ENCODE assay signal across 9 cellular contexts in the genomic region with DNA sequence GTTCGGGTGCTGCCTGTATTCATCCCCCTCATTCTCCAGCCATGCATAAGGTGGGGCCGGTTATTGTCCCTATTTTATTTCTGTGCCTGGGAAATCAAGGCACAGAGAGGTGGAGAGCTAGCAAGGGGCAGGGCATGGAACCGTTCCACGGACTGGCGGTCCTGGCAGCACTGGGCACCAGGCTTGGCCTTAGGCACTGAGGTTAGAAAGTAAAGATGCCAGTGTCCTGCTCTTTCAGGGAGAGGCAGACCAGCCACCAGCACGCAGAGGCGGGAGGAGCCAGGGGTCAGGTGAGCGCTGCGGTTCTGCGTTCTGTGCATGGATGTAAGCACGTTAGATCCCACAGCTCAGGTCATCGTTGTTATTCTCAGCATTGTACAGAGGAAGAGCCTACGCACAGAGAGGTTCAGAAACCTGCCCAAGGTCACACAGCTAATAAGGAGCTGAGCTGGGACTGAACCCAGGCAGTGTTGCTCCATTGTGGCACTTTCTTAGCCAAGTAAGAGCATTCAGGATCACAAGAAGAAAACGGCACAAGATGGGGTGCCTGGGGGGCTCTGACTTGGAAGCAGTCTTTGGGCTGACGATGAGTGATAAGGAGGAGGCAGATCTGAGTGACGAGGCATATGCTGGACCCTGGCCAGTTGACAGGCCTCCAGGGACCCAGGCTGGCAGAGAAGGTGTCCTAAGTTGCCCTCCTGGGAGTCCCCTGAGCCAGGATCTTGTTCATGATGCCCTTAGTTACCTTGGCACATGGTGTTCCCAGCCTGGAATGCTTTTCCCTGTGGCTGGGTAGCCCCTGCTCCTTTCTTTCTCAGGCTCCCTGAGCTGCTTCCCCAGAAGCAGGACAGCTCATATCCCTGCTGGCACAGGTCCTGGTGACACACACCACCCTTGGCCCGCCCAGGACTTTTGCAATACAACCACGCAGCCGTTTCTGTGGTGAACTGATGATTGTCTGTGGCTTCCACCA. TPM values are rescaled to one million over a fixed set of nuclear protein-coding genes. Genes with fewer than 3 reads are reported as not detected.
DNase-seq lines count a peak whose midpoint lies in the region; ATAC-seq and TF ChIP-seq lines count a peak whose summit lies in the region.
"Had no signal": no experiment of that assay in that cellular context is flagged by ENCODE, and none has a peak within 500 bp of the region (broad histone marks: within the 10 kb centered on the region; RNA-seq: fewer than 3 reads in every experiment).

No MANE protein-coding gene starts in this region.

- peak overlapping the region; percentile 65 for H3K27ac ChIP-seq in lower lobe of right lung
- H3K27ac ChIP-seq: SJCRH30 had no signal

- no peaks in the 10 kb centered on the region for H3K27me3 ChIP-seq in lower lobe of right lung (ENCODE audit: low read depth)
- H3K27me3 ChIP-seq: SJCRH30 had no signal

- TF ChIP-seq CTCF in choroid plexus epithelial cell (conservative IDR thresholded peaks at IDR 0.05; ENCODE audit: low read depth, low read length) (no peak), lower lobe of right lung (IDR thresholded peaks at IDR 0.05) (no peak)

- H3K4me3 ChIP-seq in choroid plexus epithelial cell (ENCODE audit: low read depth, low read length) (no peak overlapping the region), lower lobe of right lung (no peak overlapping the region)
- H3K4me3 ChIP-seq: SJCRH30 had no signal

- no peak overlapping the region for H3K4me3 Mint-ChIP-seq in activated CD4-positive, alpha-beta T cell treated with anti-CD3 and anti-CD28 coated beads, Interleukin-2, amount 10 ng/mL, durations not matched to agents 24 days and 14 days
- H3K4me3 Mint-ChIP-seq in activated T-helper 17 cell treated with anti-CD3 and anti-CD28 coated beads, Interleukin-2, amount 50 U/mL, for 72 hours, result no peak overlapping the region

- H3K27me3 Mint-ChIP-seq in activated CD4-positive, alpha-beta T cell treated with anti-CD3 and anti-CD28 coated beads, Interleukin-2, amount 10 ng/mL, durations not matched to agents 24 days and 14 days, result no peaks in the 10 kb centered on the region
- no peaks in the 10 kb centered on the region for H3K27me3 Mint-ChIP-seq in activated T-helper 17 cell treated with anti-CD3 and anti-CD28 coated beads, Interleukin-2, amount 50 U/mL, for 72 hours

- H3K4me1 ChIP-seq in lower lobe of right lung, result peaks cover 44% of the 10 kb centered on the region
- H3K4me1 ChIP-seq: SJCRH30 had no signal

- DNase-seq in 8988T (peak; percentile 45), LoVo (ENCODE audit: low spot score) (peak; percentile 30), choroid plexus epithelial cell (ENCODE audit: low read depth) (peak; percentile 90), lower lobe of right lung (peak; percentile 63)
- no peak for DNase-seq in activated CD4-positive, alpha-beta T cell treated with anti-CD3 and anti-CD28 coated beads, Interleukin-2, amount 10 ng/mL, durations not matched to agents 24 days and 14 days
- DNase-seq in activated naive CD4-positive, alpha-beta T cell (lab: John Stamatoyannopoulos, UW), result no peak
- DNase-seq: SJCRH30 had no signal

- intact Hi-C loops in lower lobe of right lung (cut with DNase I), result no loop called here
- intact Hi-C loops in activated CD4-positive, alpha-beta T cell treated with anti-CD3 and anti-CD28 coated beads, Interleukin-2, amount 10 ng/mL, durations not matched to agents 24 days and 14 days (cut with micrococcal nuclease), result no loop called here

- H3K27ac Mint-ChIP-seq in activated CD4-positive, alpha-beta T cell treated with anti-CD3 and anti-CD28 coated beads, Interleukin-2, amount 10 ng/mL, durations not matched to agents 24 days and 14 days, result no peak overlapping the region
- H3K27ac Mint-ChIP-seq in activated T-helper 17 cell treated with anti-CD3 and anti-CD28 coated beads, Interleukin-2, amount 50 U/mL, for 72 hours, result no peak overlapping the region

- peaks cover 43% of the 10 kb centered on the region for H3K36me3 ChIP-seq in lower lobe of right lung
- H3K36me3 ChIP-seq: SJCRH30 had no signal

- H3K4me1 Mint-ChIP-seq in activated CD4-positive, alpha-beta T cell treated with anti-CD3 and anti-CD28 coated beads, Interleukin-2, amount 10 ng/mL, durations not matched to agents 24 days and 14 days, result no peaks in the 10 kb centered on the region
- H3K4me1 Mint-ChIP-seq in activated T-helper 17 cell treated with anti-CD3 and anti-CD28 coated beads, Interleukin-2, amount 50 U/mL, for 72 hours, result no peaks in the 10 kb centered on the region

- no peaks in the 10 kb centered on the region for H3K9me3 ChIP-seq in lower lobe of right lung
- H3K9me3 ChIP-seq: SJCRH30 had no signal

- H3K36me3 Mint-ChIP-seq in activated CD4-positive, alpha-beta T cell treated with anti-CD3 and anti-CD28 coated beads, Interleukin-2, amount 10 ng/mL, durations not matched to agents 24 days and 14 days (ENCODE audit: low read depth), result no peaks in the 10 kb centered on the region
- H3K36me3 Mint-ChIP-seq in activated T-helper 17 cell treated with anti-CD3 and anti-CD28 coated beads, Interleukin-2, amount 50 U/mL, for 72 hours (ENCODE audit: low read depth), result no peaks in the 10 kb centered on the region

- ATAC-seq in lower lobe of right lung, result peak; percentile 63 to 66
- ATAC-seq in GM19035 (IDR thresholded peaks at IDR 0.05; ENCODE audit: unreplicated experiment), result no peak
- ATAC-seq in activated T-helper 17 cell treated with anti-CD3 and anti-CD28 coated beads, Interleukin-2, amount 50 U/mL, for 72 hours (replicated peaks), result no peak

- no peaks in the 10 kb centered on the region for H3K9me3 Mint-ChIP-seq in activated CD4-positive, alpha-beta T cell treated with anti-CD3 and anti-CD28 coated beads, Interleukin-2, amount 10 ng/mL, durations not matched to agents 24 days and 14 days
- no peaks in the 10 kb centered on the region for H3K9me3 Mint-ChIP-seq in activated T-helper 17 cell treated with anti-CD3 and anti-CD28 coated beads, Interleukin-2, amount 50 U/mL, for 72 hours

RNA-seq across cellular contexts. Expression of a gene that starts 41.1 kb away (rescaled TPM):
- total RNA-seq in lower lobe of right lung, result 46.2 TPM
- total RNA-seq in activated CD4-positive, alpha-beta T cell treated with anti-CD3 and anti-CD28 coated beads, Interleukin-2, amount 10 ng/mL, durations not matched to agents 24 days and 14 days, result 2.3 and 3.4 TPM in 2 replicates
- total RNA-seq in activated T-helper 17 cell treated with anti-CD3 and anti-CD28 coated beads, Interleukin-2, amount 50 U/mL, for 72 hours, result 1 to 10 TPM; 3.3 to 5.3 TPM

Comparison
In these comparisons a context has a peak if more than half of its experiments do, and no peak if none do; other contexts are left out.
1. DNase-seq: peak in 8988T (single experiment), LoVo (single experiment), choroid plexus epithelial cell (single experiment) and lower lobe of right lung (single experiment); none in activated CD4-positive, alpha-beta T cell treated with anti-CD3 and anti-CD28 coated beads, Interleukin-2, amount 10 ng/mL, durations not matched to agents 24 days and 14 days (single experiment) and activated naive CD4-positive, alpha-beta T cell (0 of 4).
2. ATAC-seq: peak in lower lobe of right lung (2 of 2); none in GM19035 (single experiment) and activated T-helper 17 cell treated with anti-CD3 and anti-CD28 coated beads, Interleukin-2, amount 50 U/mL, for 72 hours (single experiment).